ENCODE assay signal across 1 cellular context in the genomic region with DNA sequence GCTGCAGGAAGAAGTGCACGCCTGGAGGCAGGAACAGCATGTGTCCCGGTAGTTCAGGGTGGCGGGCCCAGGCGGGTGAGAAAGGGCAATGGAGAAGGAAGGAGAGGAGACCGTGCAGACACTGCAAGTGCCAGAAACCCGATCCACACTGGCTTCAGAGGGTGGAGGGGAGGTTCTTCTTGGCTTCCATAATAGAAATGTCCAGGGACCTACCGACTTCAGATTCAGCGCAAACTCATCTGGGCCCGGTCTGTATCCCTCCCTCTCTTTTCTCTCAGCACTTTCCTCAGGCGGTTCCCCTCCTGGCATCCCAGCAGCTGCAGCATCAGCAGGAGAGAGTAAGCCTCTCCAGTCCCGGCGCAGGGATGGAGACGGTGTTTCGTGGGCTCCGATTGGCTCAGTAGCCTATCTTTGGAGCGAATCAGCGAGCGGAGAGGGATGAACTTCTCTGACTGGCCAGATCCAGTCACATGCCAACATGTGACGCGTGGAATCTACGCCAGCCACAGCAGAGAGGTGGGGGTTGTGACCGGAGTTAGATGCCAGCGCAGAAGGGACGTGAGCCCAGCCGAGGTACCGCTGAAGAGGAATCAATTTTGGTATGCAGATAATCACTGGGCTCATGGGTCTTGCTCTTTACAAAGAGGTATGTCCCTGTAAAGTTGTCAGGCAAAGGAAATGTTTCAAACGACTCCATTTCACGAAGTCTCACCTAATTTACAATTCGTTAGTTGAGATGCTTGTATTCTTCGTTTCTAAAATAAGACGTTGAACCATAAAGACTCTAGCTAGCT.
TF ChIP-seq lines count a peak whose summit lies in the region.

No MANE protein-coding gene starts in this region.

TF ChIP-seq in HepG2, 621 proteins besides CTCF, POLR2A, EP300 and RAD21 (continued from another document and continues in another):
- TF ChIP-seq, protein P1, sequence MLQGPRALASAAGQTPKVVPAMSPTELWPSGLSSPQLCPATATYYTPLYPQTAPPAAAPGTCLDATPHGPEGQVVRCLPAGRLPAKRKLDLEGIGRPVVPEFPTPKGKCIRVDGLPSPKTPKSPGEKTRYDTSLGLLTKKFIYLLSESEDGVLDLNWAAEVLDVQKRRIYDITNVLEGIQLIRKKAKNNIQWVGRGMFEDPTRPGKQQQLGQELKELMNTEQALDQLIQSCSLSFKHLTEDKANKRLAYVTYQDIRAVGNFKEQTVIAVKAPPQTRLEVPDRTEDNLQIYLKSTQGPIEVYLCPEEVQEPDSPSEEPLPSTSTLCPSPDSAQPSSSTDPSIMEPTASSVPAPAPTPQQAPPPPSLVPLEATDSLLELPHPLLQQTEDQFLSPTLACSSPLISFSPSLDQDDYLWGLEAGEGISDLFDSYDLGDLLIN (CRISPR knock-in tag; IDR thresholded peaks at IDR 0.05; ENCODE audit: borderline replicate concordance), result no peak
- TF ChIP-seq, protein P2, sequence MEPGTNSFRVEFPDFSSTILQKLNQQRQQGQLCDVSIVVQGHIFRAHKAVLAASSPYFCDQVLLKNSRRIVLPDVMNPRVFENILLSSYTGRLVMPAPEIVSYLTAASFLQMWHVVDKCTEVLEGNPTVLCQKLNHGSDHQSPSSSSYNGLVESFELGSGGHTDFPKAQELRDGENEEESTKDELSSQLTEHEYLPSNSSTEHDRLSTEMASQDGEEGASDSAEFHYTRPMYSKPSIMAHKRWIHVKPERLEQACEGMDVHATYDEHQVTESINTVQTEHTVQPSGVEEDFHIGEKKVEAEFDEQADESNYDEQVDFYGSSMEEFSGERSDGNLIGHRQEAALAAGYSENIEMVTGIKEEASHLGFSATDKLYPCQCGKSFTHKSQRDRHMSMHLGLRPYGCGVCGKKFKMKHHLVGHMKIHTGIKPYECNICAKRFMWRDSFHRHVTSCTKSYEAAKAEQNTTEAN (CRISPR knock-in tag; conservative IDR thresholded peaks at IDR 0.05), result peak; percentile 52; the same call in 1 of the 2 replicates
- TF ChIP-seq NFE2 (CRISPR knock-in tag; IDR thresholded peaks at IDR 0.05) (no peak), PHB2 (IDR thresholded peaks at IDR 0.05; ENCODE audit: partially characterized antibody) (no peak), SMARCC2 (IDR thresholded peaks at IDR 0.05) (no peak), JUND (CRISPR knock-in tag; IDR thresholded peaks at IDR 0.05) (no peak), DR1 (CRISPR knock-in tag; IDR thresholded peaks at IDR 0.05) (no peak), PHF21A (CRISPR knock-in tag; IDR thresholded peaks at IDR 0.05) (peak; percentile 48; the same call in 1 of the 2 replicates), ZNF772 (CRISPR knock-in tag; IDR thresholded peaks at IDR 0.05) (no peak), ZNF841 (CRISPR knock-in tag; IDR thresholded peaks at IDR 0.05; ENCODE audit: borderline replicate concordance) (no peak), ZNF577 (CRISPR knock-in tag; IDR thresholded peaks at IDR 0.05; ENCODE audit: borderline replicate concordance, low read depth) (no peak), MATR3 (CRISPR knock-in tag; IDR thresholded peaks at IDR 0.05) (no peak), ZNF616 (CRISPR knock-in tag; IDR thresholded peaks at IDR 0.05; ENCODE audit: low read depth) (no peak), HNRNPUL1 (IDR thresholded peaks at IDR 0.05; ENCODE audit: low read depth, low read length) (no peak), SMARCE1 (IDR thresholded peaks at IDR 0.05; ENCODE audit: borderline replicate concordance) (no peak), BCL6 (CRISPR knock-in tag; IDR thresholded peaks at IDR 0.05) (no peak), ETV5 (CRISPR knock-in tag; IDR thresholded peaks at IDR 0.05; ENCODE audit: borderline replicate concordance) (0 out of 2 replicates have a peak, but pooled peaks have one; percentile 25), ZNF816 (CRISPR knock-in tag; IDR thresholded peaks at IDR 0.05; ENCODE audit: borderline replicate concordance) (no peak), SRSF9 (IDR thresholded peaks at IDR 0.05; ENCODE audit: borderline replicate concordance, insufficient read depth, low read depth, low read length, poor library complexity, severe bottlenecking) (no peak), SYNCRIP (IDR thresholded peaks at IDR 0.05; ENCODE audit: insufficient read depth, low read depth, low read length) (no peak), ZFP82 (CRISPR knock-in tag; IDR thresholded peaks at IDR 0.05; ENCODE audit: borderline replicate concordance) (no peak), GTF3A (CRISPR knock-in tag; conservative IDR thresholded peaks at IDR 0.05) (no peak), ZFP36L2 (CRISPR knock-in tag; IDR thresholded peaks at IDR 0.05) (no peak), ZNF253 (CRISPR knock-in tag; IDR thresholded peaks at IDR 0.05; ENCODE audit: borderline replicate concordance) (0 out of 2 replicates have a peak, but pooled peaks have one; percentile 17), SMAD3 (CRISPR knock-in tag; IDR thresholded peaks at IDR 0.05) (no peak; the same call in 1 of the 2 replicates), SP4 (CRISPR knock-in tag; IDR thresholded peaks at IDR 0.05) (peak; percentile 40; the same call in 1 of the 2 replicates), FOXO1 (CRISPR knock-in tag; IDR thresholded peaks at IDR 0.05) (no peak), ZNF672 (CRISPR knock-in tag; IDR thresholded peaks at IDR 0.05) (no peak), KDM3A (CRISPR knock-in tag; IDR thresholded peaks at IDR 0.05; ENCODE audit: low read depth) (no peak), ZNF350 (CRISPR knock-in tag; IDR thresholded peaks at IDR 0.05; ENCODE audit: borderline replicate concordance, low read depth) (no peak), TBX2 (CRISPR knock-in tag; IDR thresholded peaks at IDR 0.05; ENCODE audit: borderline replicate concordance) (peak; percentile 76), MXI1 (IDR thresholded peaks at IDR 0.05; ENCODE audit: borderline replicate concordance, low read depth, low read length) (peak; percentile 67; the same call in 1 of the 3 replicates), ZNF232 (CRISPR knock-in tag; IDR thresholded peaks at IDR 0.05; ENCODE audit: borderline replicate concordance) (0 out of 2 replicates have a peak, but pooled peaks have one; percentile 41)
- TF ChIP-seq, protein P3, sequence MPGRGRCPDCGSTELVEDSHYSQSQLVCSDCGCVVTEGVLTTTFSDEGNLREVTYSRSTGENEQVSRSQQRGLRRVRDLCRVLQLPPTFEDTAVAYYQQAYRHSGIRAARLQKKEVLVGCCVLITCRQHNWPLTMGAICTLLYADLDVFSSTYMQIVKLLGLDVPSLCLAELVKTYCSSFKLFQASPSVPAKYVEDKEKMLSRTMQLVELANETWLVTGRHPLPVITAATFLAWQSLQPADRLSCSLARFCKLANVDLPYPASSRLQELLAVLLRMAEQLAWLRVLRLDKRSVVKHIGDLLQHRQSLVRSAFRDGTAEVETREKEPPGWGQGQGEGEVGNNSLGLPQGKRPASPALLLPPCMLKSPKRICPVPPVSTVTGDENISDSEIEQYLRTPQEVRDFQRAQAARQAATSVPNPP (CRISPR knock-in tag; IDR thresholded peaks at IDR 0.05), result no peak
- TF ChIP-seq, protein P4, sequence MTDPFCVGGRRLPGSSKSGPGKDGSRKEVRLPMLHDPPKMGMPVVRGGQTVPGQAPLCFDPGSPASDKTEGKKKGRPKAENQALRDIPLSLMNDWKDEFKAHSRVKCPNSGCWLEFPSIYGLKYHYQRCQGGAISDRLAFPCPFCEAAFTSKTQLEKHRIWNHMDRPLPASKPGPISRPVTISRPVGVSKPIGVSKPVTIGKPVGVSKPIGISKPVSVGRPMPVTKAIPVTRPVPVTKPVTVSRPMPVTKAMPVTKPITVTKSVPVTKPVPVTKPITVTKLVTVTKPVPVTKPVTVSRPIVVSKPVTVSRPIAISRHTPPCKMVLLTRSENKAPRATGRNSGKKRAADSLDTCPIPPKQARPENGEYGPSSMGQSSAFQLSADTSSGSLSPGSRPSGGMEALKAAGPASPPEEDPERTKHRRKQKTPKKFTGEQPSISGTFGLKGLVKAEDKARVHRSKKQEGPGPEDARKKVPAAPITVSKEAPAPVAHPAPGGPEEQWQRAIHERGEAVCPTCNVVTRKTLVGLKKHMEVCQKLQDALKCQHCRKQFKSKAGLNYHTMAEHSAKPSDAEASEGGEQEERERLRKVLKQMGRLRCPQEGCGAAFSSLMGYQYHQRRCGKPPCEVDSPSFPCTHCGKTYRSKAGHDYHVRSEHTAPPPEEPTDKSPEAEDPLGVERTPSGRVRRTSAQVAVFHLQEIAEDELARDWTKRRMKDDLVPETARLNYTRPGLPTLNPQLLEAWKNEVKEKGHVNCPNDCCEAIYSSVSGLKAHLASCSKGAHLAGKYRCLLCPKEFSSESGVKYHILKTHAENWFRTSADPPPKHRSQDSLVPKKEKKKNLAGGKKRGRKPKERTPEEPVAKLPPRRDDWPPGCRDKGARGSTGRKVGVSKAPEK (CRISPR knock-in tag; IDR thresholded peaks at IDR 0.05; ENCODE audit: borderline replicate concordance), result no peak
- TF ChIP-seq, protein P5, sequence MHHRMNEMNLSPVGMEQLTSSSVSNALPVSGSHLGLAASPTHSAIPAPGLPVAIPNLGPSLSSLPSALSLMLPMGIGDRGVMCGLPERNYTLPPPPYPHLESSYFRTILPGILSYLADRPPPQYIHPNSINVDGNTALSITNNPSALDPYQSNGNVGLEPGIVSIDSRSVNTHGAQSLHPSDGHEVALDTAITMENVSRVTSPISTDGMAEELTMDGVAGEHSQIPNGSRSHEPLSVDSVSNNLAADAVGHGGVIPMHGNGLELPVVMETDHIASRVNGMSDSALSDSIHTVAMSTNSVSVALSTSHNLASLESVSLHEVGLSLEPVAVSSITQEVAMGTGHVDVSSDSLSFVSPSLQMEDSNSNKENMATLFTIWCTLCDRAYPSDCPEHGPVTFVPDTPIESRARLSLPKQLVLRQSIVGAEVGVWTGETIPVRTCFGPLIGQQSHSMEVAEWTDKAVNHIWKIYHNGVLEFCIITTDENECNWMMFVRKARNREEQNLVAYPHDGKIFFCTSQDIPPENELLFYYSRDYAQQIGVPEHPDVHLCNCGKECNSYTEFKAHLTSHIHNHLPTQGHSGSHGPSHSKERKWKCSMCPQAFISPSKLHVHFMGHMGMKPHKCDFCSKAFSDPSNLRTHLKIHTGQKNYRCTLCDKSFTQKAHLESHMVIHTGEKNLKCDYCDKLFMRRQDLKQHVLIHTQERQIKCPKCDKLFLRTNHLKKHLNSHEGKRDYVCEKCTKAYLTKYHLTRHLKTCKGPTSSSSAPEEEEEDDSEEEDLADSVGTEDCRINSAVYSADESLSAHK (CRISPR knock-in tag; IDR thresholded peaks at IDR 0.05; ENCODE audit: borderline replicate concordance), result no peak
- TF ChIP-seq, protein P6, sequence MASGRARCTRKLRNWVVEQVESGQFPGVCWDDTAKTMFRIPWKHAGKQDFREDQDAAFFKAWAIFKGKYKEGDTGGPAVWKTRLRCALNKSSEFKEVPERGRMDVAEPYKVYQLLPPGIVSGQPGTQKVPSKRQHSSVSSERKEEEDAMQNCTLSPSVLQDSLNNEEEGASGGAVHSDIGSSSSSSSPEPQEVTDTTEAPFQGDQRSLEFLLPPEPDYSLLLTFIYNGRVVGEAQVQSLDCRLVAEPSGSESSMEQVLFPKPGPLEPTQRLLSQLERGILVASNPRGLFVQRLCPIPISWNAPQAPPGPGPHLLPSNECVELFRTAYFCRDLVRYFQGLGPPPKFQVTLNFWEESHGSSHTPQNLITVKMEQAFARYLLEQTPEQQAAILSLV (CRISPR knock-in tag; IDR thresholded peaks at IDR 0.05; ENCODE audit: borderline replicate concordance), result 0 out of 2 replicates have a peak, but pooled peaks have one; percentile 50
- TF ChIP-seq, protein P7, sequence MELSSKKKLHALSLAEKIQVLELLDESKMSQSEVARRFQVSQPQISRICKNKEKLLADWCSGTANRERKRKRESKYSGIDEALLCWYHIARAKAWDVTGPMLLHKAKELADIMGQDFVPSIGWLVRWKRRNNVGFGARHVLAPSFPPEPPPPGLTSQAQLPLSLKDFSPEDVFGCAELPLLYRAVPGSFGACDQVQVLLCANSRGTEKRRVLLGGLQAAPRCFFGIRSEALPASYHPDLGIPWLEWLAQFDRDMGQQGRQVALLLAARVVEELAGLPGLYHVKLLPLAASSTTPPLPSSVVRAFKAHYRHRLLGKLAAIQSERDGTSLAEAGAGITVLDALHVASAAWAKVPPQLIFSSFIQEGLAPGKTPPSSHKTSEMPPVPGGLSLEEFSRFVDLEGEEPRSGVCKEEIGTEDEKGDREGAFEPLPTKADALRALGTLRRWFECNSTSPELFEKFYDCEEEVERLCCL (CRISPR knock-in tag; IDR thresholded peaks at IDR 0.05; ENCODE audit: borderline replicate concordance), result no peak
- TF ChIP-seq, protein P8, sequence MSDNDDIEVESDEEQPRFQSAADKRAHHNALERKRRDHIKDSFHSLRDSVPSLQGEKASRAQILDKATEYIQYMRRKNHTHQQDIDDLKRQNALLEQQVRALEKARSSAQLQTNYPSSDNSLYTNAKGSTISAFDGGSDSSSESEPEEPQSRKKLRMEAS (IDR thresholded peaks at IDR 0.05), result peak; percentile 49; the same call in 1 of the 2 replicates
- TF ChIP-seq, protein P9, sequence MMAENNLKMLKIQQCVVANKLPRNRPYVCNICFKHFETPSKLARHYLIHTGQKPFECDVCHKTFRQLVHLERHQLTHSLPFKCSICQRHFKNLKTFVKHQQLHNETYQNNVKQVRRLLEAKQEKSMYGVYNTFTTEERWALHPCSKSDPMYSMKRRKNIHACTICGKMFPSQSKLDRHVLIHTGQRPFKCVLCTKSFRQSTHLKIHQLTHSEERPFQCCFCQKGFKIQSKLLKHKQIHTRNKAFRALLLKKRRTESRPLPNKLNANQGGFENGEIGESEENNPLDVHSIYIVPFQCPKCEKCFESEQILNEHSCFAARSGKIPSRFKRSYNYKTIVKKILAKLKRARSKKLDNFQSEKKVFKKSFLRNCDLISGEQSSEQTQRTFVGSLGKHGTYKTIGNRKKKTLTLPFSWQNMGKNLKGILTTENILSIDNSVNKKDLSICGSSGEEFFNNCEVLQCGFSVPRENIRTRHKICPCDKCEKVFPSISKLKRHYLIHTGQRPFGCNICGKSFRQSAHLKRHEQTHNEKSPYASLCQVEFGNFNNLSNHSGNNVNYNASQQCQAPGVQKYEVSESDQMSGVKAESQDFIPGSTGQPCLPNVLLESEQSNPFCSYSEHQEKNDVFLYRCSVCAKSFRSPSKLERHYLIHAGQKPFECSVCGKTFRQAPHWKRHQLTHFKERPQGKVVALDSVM (CRISPR knock-in tag; IDR thresholded peaks at IDR 0.05), result no peak
- TF ChIP-seq, protein P10, sequence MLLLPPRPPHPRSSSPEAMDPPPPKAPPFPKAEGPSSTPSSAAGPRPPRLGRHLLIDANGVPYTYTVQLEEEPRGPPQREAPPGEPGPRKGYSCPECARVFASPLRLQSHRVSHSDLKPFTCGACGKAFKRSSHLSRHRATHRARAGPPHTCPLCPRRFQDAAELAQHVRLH (CRISPR knock-in tag; IDR thresholded peaks at IDR 0.05; ENCODE audit: borderline replicate concordance, low read depth), result no peak; the same call in 1 of the 2 replicates
- TF ChIP-seq, protein P11, sequence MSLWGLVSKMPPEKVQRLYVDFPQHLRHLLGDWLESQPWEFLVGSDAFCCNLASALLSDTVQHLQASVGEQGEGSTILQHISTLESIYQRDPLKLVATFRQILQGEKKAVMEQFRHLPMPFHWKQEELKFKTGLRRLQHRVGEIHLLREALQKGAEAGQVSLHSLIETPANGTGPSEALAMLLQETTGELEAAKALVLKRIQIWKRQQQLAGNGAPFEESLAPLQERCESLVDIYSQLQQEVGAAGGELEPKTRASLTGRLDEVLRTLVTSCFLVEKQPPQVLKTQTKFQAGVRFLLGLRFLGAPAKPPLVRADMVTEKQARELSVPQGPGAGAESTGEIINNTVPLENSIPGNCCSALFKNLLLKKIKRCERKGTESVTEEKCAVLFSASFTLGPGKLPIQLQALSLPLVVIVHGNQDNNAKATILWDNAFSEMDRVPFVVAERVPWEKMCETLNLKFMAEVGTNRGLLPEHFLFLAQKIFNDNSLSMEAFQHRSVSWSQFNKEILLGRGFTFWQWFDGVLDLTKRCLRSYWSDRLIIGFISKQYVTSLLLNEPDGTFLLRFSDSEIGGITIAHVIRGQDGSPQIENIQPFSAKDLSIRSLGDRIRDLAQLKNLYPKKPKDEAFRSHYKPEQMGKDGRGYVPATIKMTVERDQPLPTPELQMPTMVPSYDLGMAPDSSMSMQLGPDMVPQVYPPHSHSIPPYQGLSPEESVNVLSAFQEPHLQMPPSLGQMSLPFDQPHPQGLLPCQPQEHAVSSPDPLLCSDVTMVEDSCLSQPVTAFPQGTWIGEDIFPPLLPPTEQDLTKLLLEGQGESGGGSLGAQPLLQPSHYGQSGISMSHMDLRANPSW (CRISPR knock-in tag; IDR thresholded peaks at IDR 0.05; ENCODE audit: borderline replicate concordance), result no peak
